15 cellular contexts compared by ENCODE assay signal in the genomic region with DNA sequence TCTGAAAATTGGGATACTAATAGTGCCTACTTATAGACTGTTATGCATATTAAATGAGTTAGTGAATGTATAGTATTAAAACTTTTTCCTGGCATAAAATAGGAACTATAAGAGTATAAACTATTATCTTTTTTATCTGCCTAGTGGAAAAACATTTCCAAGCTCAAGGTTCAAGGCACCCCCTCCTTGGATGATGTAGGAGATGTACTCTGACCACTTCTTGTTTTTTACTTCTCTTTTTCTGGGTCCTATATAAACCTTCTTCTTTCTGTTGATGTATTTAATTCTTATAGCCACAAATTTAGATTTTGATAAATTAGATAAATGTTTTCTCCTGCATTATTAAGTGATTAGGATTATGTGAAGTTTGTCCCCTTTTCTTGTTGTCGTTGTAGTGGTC.
DNase-seq lines count a peak whose midpoint lies in the region; TF ChIP-seq lines count a peak whose summit lies in the region.
"Had no signal": no experiment of that assay in that cellular context is flagged by ENCODE, and none has a peak within 500 bp of the region (broad histone marks: within the 10 kb centered on the region; RNA-seq: fewer than 3 reads in every experiment).

No MANE protein-coding gene starts in this region.

- intact Hi-C loops in Calu3 (cut with micrococcal nuclease; ENCODE audit: unreplicated experiment) = no loop called here

- H3K27ac Mint-ChIP-seq in Calu3 (ENCODE audit: unreplicated experiment) (peak overlapping the region; percentile 25), chondrocyte (ENCODE audit: unreplicated experiment) (peak overlapping the region; percentile 83)
- no peak overlapping the region for H3K27ac Mint-ChIP-seq in activated naive CD8-positive, alpha-beta T cell treated with anti-CD3 and anti-CD28 coated beads for 36 hours
- H3K27ac Mint-ChIP-seq: WTC11 had no signal

- no peak for TF ChIP-seq POLR2A in erythroblast (IDR thresholded peaks at IDR 0.05; ENCODE audit: low read length)

- peak overlapping the region; percentile 91 for H3K27ac ChIP-seq in OCI-LY3 (ENCODE audit: low read length)

- H3K36me3 Mint-ChIP-seq in Calu3 (ENCODE audit: insufficient read depth, unreplicated experiment) = no peaks in the 10 kb centered on the region
- H3K36me3 Mint-ChIP-seq in chondrocyte (ENCODE audit: low read depth) = no peaks in the 10 kb centered on the region
- H3K36me3 Mint-ChIP-seq in activated naive CD8-positive, alpha-beta T cell treated with anti-CD3 and anti-CD28 coated beads for 36 hours = no peaks in the 10 kb centered on the region
- H3K36me3 Mint-ChIP-seq: WTC11 had no signal

- H3K36me3 ChIP-seq in OCI-LY3 (replicated peaks; ENCODE audit: low read depth, low read length) = no peaks in the 10 kb centered on the region
- H3K36me3 ChIP-seq: heart right ventricle had no signal

- no peaks in the 10 kb centered on the region for H3K27me3 ChIP-seq in OCI-LY3 (ENCODE audit: low read depth, low read length)
- H3K27me3 ChIP-seq: heart right ventricle had no signal

- H3K4me1 ChIP-seq in OCI-LY3 (ENCODE audit: low read length) = peaks cover 49% of the 10 kb centered on the region

- no peak overlapping the region for H2AFZ ChIP-seq in OCI-LY3 (ENCODE audit: low read depth, low read length)

- no peaks in the 10 kb centered on the region for H3K9me3 ChIP-seq in OCI-LY3 (ENCODE audit: insufficient read depth, low read length)
- H3K9me3 ChIP-seq: heart right ventricle had no signal

- no peaks in the 10 kb centered on the region for H3K79me2 ChIP-seq in OCI-LY3 (ENCODE audit: low read length)

- H3K27me3 Mint-ChIP-seq in Calu3 (ENCODE audit: unreplicated experiment) (no peaks in the 10 kb centered on the region), chondrocyte (ENCODE audit: low read depth) (no peaks in the 10 kb centered on the region)
- H3K27me3 Mint-ChIP-seq in activated naive CD8-positive, alpha-beta T cell treated with anti-CD3 and anti-CD28 coated beads for 36 hours = peaks cover 13% of the 10 kb centered on the region

- peak overlapping the region; percentile 65 for H3K4me2 ChIP-seq in OCI-LY3 (ENCODE audit: low read length)

- no TSS peak for BruUV-seq in Calu3 (replicated peaks; lab: Mats Ljungman, UMichigan)

- peak overlapping the region; percentile 8; the same call in 1 of the 2 replicates for H3K4me3 ChIP-seq in OCI-LY3 (ENCODE audit: low read length)
- H3K4me3 ChIP-seq in foreskin fibroblast (ENCODE audit: low read depth in 1 of 2, low read length in 2 of 2) = no peak overlapping the region
- H3K4me3 ChIP-seq: heart right ventricle had no signal

- H3K4me1 Mint-ChIP-seq in Calu3 (ENCODE audit: low read depth, unreplicated experiment) (peaks cover 37% of the 10 kb centered on the region), chondrocyte (ENCODE audit: low read depth) (peaks cover 51% of the 10 kb centered on the region)
- H3K4me1 Mint-ChIP-seq in activated naive CD8-positive, alpha-beta T cell treated with anti-CD3 and anti-CD28 coated beads for 36 hours = peaks cover 3% of the 10 kb centered on the region
- H3K4me1 Mint-ChIP-seq: WTC11 had no signal

- no peak for TF ChIP-seq CTCF in Calu3 (IDR thresholded peaks at IDR 0.05; ENCODE audit: unreplicated experiment)
- TF ChIP-seq CTCF in OCI-LY3 (IDR thresholded peaks at IDR 0.05; ENCODE audit: low read depth, low read length) = no peak
- TF ChIP-seq CTCF in chondrocyte (IDR thresholded peaks at IDR 0.05) = no peak
- no peak for TF ChIP-seq CTCF in foreskin fibroblast (IDR thresholded peaks at IDR 0.05; ENCODE audit: low read depth, low read length)

- no peaks in the 10 kb centered on the region for H3K9me3 Mint-ChIP-seq in Calu3 (ENCODE audit: low read depth, unreplicated experiment)
- no peaks in the 10 kb centered on the region for H3K9me3 Mint-ChIP-seq in chondrocyte (ENCODE audit: low read depth)
- peaks cover 1% of the 10 kb centered on the region for H3K9me3 Mint-ChIP-seq in activated naive CD8-positive, alpha-beta T cell treated with anti-CD3 and anti-CD28 coated beads for 36 hours
- H3K9me3 Mint-ChIP-seq: WTC11 had no signal

- H4K20me1 ChIP-seq in OCI-LY3 (ENCODE audit: insufficient read depth, low read length) = no peaks in the 10 kb centered on the region

- H3K9ac ChIP-seq in OCI-LY3 (ENCODE audit: low read length) = peak overlapping the region; percentile 50; the same call in 1 of the 2 replicates

- H3K4me3 Mint-ChIP-seq in Calu3 (ENCODE audit: low read depth, unreplicated experiment) = no peak overlapping the region
- H3K4me3 Mint-ChIP-seq in chondrocyte (ENCODE audit: unreplicated experiment) = no peak overlapping the region
- H3K4me3 Mint-ChIP-seq in activated naive CD8-positive, alpha-beta T cell treated with anti-CD3 and anti-CD28 coated beads for 36 hours = no peak overlapping the region
- H3K4me3 Mint-ChIP-seq: WTC11 had no signal

- no peak for DNase-seq in Calu3
- DNase-seq in chondrocyte (ENCODE audit: low spot score) = no peak
- peak; percentile 41 for DNase-seq in pons (ENCODE audit: low spot score)
- DNase-seq in erythroblast (lab: John Stamatoyannopoulos, UW) = no peak
- DNase-seq in foreskin fibroblast = no peak
- DNase-seq in activated naive CD8-positive, alpha-beta T cell treated with anti-CD3 and anti-CD28 coated beads for 36 hours = no peak
- no peak for DNase-seq in HuH-7 (ENCODE audit: low spot score)
- DNase-seq: amygdala, DMS153, heart right ventricle, kidney, NCI-H146, NCI-H345 had no signal

- CTCF ChIA-PET in Calu3 (lab: Charles Lee) = no interaction called here
